In genomic region chr12:119259483-119259882, GRCh38 we compare ENCODE assay signal across 22 cellular contexts.
"Had no signal": no experiment of that assay in that cellular context is flagged by ENCODE, and none has a peak within 500 bp of the region (broad histone marks: within the 10 kb centered on the region; RNA-seq: fewer than 3 reads in every experiment).

No MANE protein-coding gene starts in this region.

- DNase-seq: activated CD4-positive, alpha-beta T cell treated with anti-CD3 and anti-CD28 coated beads, Interleukin-2, amount 50 U/mL, for 1 hour; activated CD4-positive, CD25-positive, alpha-beta regulatory T cell treated with anti-CD3 and anti-CD28 coated beads, Interleukin-2, amount 50 U/mL, for 72 hours; activated CD8-positive, alpha-beta memory T cell treated with anti-CD3 and anti-CD28 coated beads, Interleukin-2, amount 50 U/mL, for 48 hours; activated effector memory CD4-positive, alpha-beta T cell treated with Interleukin-2 at 50 U/mL for 16 hours; activated naive CD4-positive, alpha-beta T cell treated with anti-CD3 and anti-CD28 coated beads, Interleukin-2, amount 10 ng/mL, durations not matched to agents 7 days and 5 days; activated T-cell treated with anti-CD3 and anti-CD28 coated beads, Interleukin-2, amount 50 U/mL, for 48 hours; aorta; head of caudate nucleus; kidney; left ventricle myocardium inferior; mesenchymal stem cell; naive thymus-derived CD8-positive, alpha-beta T cell; psoas muscle; stimulated activated CD4-positive, alpha-beta T cell treated with anti-CD3 and anti-CD28 coated beads, Interleukin-4, amount 100 ng/mL, for 4 hours; testis had no signal

- H3K36me3 Mint-ChIP-seq: activated naive CD4-positive, alpha-beta T cell treated with anti-CD3 and anti-CD28 coated beads, Interleukin-2, amount 10 ng/mL, durations not matched to agents 7 days and 5 days; stimulated activated memory B cell treated with anti-CD40 and anti-IgM and Interleukin-4, amounts not matched to agents 10 μg/mL and 1 μg/mL and 100 μg/mL, for 72 hours had no signal

- H3K4me1 Mint-ChIP-seq: activated naive CD4-positive, alpha-beta T cell treated with anti-CD3 and anti-CD28 coated beads, Interleukin-2, amount 10 ng/mL, durations not matched to agents 7 days and 5 days; central memory CD8-positive, alpha-beta T cell; naive thymus-derived CD8-positive, alpha-beta T cell; stimulated activated memory B cell treated with anti-CD40 and anti-IgM and Interleukin-4, amounts not matched to agents 10 μg/mL and 1 μg/mL and 100 μg/mL, for 72 hours had no signal

- H3K4me1 ChIP-seq: psoas muscle, testis had no signal

- H3K27ac ChIP-seq: coronary artery, left ventricle myocardium inferior, psoas muscle, testis had no signal

- H3K4me3 ChIP-seq: coronary artery, left ventricle myocardium inferior, psoas muscle, smooth muscle cell, testis had no signal

- H3K4me3 Mint-ChIP-seq: activated naive CD4-positive, alpha-beta T cell treated with anti-CD3 and anti-CD28 coated beads, Interleukin-2, amount 10 ng/mL, durations not matched to agents 7 days and 5 days; central memory CD8-positive, alpha-beta T cell; naive thymus-derived CD8-positive, alpha-beta T cell; stimulated activated memory B cell treated with anti-CD40 and anti-IgM and Interleukin-4, amounts not matched to agents 10 μg/mL and 1 μg/mL and 100 μg/mL, for 72 hours had no signal

- H3K36me3 ChIP-seq: left ventricle myocardium inferior had no signal

- H3K27me3 ChIP-seq: testis had no signal

- H3K27ac Mint-ChIP-seq: activated naive CD4-positive, alpha-beta T cell treated with anti-CD3 and anti-CD28 coated beads, Interleukin-2, amount 10 ng/mL, durations not matched to agents 7 days and 5 days; naive thymus-derived CD8-positive, alpha-beta T cell; stimulated activated memory B cell treated with anti-CD40 and anti-IgM and Interleukin-4, amounts not matched to agents 10 μg/mL and 1 μg/mL and 100 μg/mL, for 72 hours had no signal

- H3K4me2 ChIP-seq: smooth muscle cell had no signal

- ATAC-seq: naive thymus-derived CD8-positive, alpha-beta T cell; psoas muscle; sciatic nerve; stimulated activated memory B cell treated with anti-CD40 and anti-IgM and Interleukin-4, amounts not matched to agents 10 μg/mL and 1 μg/mL and 100 μg/mL, for 72 hours had no signal

- FAIRE-seq: endometrium, frontal cortex, kidney had no signal

- H3K9me3 ChIP-seq: psoas muscle, testis had no signal
